Comparison of ENCODE assay signal across 8 cellular contexts in the genomic region with DNA sequence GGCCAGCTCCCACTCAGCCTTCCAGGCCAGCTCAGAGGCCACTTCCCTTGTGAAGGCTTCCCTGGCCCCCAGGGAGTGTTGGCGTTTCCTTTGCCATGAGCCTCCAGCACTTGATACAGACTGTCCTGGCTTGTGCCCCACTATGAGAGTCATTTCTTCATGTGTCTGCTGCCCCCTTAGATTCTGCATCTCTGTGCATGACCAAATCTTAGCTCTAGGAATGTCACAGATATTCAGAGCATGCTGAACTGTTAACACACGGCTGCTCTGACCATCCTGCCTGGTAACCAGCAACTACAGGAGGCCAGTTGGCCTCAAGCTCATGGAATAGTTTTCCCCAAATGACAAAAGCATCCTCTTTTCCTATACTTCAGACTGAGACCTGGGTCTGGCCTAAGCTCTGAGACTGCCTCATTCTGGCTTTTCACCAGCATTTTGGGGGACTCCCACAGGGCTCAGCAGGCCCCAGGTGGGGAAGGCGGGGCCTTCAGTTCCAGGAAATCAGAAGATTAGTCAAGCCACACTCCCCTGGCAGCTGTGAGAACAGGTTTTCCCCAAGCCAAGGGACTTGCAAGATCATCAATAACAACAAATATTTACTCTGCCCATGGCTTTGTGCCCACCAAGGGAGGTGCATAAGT.
DNase-seq lines count a peak whose midpoint lies in the region; ATAC-seq and TF ChIP-seq lines count a peak whose summit lies in the region.

No MANE protein-coding gene starts in this region.

- peak; percentile 49 to 64 for ATAC-seq in activated T-cell treated with anti-CD3 and anti-CD28 coated beads, Interleukin-2, amount 50 U/mL, for 4 hours
- ATAC-seq in natural killer cell (no peak), HG03571 (IDR thresholded peaks at IDR 0.05; ENCODE audit: unreplicated experiment) (no peak), Right ventricle myocardium superior (ENCODE audit: poor library complexity) (no peak)

- no peak overlapping the region for H3K4me3 Mint-ChIP-seq in activated T-cell treated with anti-CD3 and anti-CD28 coated beads, Interleukin-2, amount 50 U/mL, for 4 hours
- H3K4me3 Mint-ChIP-seq in natural killer cell = no peak overlapping the region

- intact Hi-C loops in natural killer cell (cut with micrococcal nuclease) (no loop called here), Right ventricle myocardium superior (cut with DNase I) (no loop called here)

- DNase-seq in NCI-H82 (lab: John Stamatoyannopoulos, UW) (peak; percentile 74), NCI-H82 treated with DMSO at 0.1 percent for 48 hours (lab: John Stamatoyannopoulos, UW; ENCODE audit: unreplicated experiment) (no peak), M059J (ENCODE audit: low read depth) (peak; percentile 36), natural killer cell (no peak), Right ventricle myocardium superior (no peak), dedifferentiated amniotic fluid mesenchymal stem cell (ENCODE audit: extremely low spot score) (no peak)
- DNase-seq in activated T-cell treated with anti-CD3 and anti-CD28 coated beads, Interleukin-2, amount 50 U/mL, for 4 hours = peak; percentile 67

- H3K4me1 Mint-ChIP-seq in activated T-cell treated with anti-CD3 and anti-CD28 coated beads, Interleukin-2, amount 50 U/mL, for 4 hours (ENCODE audit: low read depth) = peaks cover 86% of the 10 kb centered on the region
- peaks cover 40 to 41% of the 10 kb centered on the region in 2 donors for H3K4me1 Mint-ChIP-seq in natural killer cell

- H3K36me3 Mint-ChIP-seq in activated T-cell treated with anti-CD3 and anti-CD28 coated beads, Interleukin-2, amount 50 U/mL, for 4 hours (ENCODE audit: insufficient read depth) = no peaks in the 10 kb centered on the region
- no peaks in the 10 kb centered on the region for H3K36me3 Mint-ChIP-seq in natural killer cell

- TF ChIP-seq CTCF in natural killer cell (IDR thresholded peaks at IDR 0.05) = no peak

- no peaks in the 10 kb centered on the region for H3K27me3 Mint-ChIP-seq in activated T-cell treated with anti-CD3 and anti-CD28 coated beads, Interleukin-2, amount 50 U/mL, for 4 hours (ENCODE audit: low read depth)
- no peaks in the 10 kb centered on the region for H3K27me3 Mint-ChIP-seq in natural killer cell (ENCODE audit: low read depth in 2 of 2)

- H3K9me3 Mint-ChIP-seq in activated T-cell treated with anti-CD3 and anti-CD28 coated beads, Interleukin-2, amount 50 U/mL, for 4 hours = no peaks in the 10 kb centered on the region
- no peaks in the 10 kb centered on the region for H3K9me3 Mint-ChIP-seq in natural killer cell

- H3K27ac Mint-ChIP-seq in natural killer cell = peak overlapping the region; percentile 2 to 31

Comparison
In these comparisons a context has a peak if more than half of its experiments do, and no peak if none do; other contexts are left out.
1. DNase-seq: peak in NCI-H82 (single experiment), M059J (single experiment) and activated T-cell treated with anti-CD3 and anti-CD28 coated beads, Interleukin-2, amount 50 U/mL, for 4 hours (single experiment); none in NCI-H82 treated with DMSO at 0.1 percent for 48 hours (single experiment), natural killer cell (single experiment), Right ventricle myocardium superior (single experiment) and dedifferentiated amniotic fluid mesenchymal stem cell (single experiment).
2. ATAC-seq: peak in activated T-cell treated with anti-CD3 and anti-CD28 coated beads, Interleukin-2, amount 50 U/mL, for 4 hours (2 of 2); none in natural killer cell (0 of 3), HG03571 (single experiment) and Right ventricle myocardium superior (single experiment).